ENCODE assay signal across 19 cellular contexts in genomic region chr12:76310110-76310509, GRCh38. TPM values are rescaled to one million over a fixed set of nuclear protein-coding genes. Genes with fewer than 3 reads are reported as not detected.
DNase-seq lines count a peak whose midpoint lies in the region; ATAC-seq, FAIRE-seq and TF ChIP-seq lines count a peak whose summit lies in the region.
"Had no signal": no experiment of that assay in that cellular context is flagged by ENCODE, and none has a peak within 500 bp of the region (broad histone marks: within the 10 kb centered on the region; RNA-seq: fewer than 3 reads in every experiment).

No MANE protein-coding gene starts in this region.

- no peak for FAIRE-seq in bronchial epithelial cell (lab: Jason Lieb, UNC)

- H3K36me3 Mint-ChIP-seq in CD8-positive, alpha-beta T cell: no peaks in the 10 kb centered on the region

- 0 out of 2 replicates have a peak, but pooled peaks have one; percentile 45 for ATAC-seq in Panc1
- peak; percentile 67 for ATAC-seq in left lung
- ATAC-seq in CD8-positive, alpha-beta T cell: no peak
- ATAC-seq in HG02571 (IDR thresholded peaks at IDR 0.05; ENCODE audit: unreplicated experiment): no peak
- ATAC-seq: activated T-helper 17 cell treated with anti-CD3 and anti-CD28 coated beads, Interleukin-2, amount 50 U/mL, for 72 hours had no signal

- H3K27ac ChIP-seq in Panc1 (ENCODE audit: low read length) (no peak overlapping the region), left lung (no peak overlapping the region), vagina (no peak overlapping the region)
- no peak overlapping the region for H3K27ac ChIP-seq in CD8-positive, alpha-beta T cell (ENCODE audit: low read depth, low read length)
- H3K27ac ChIP-seq: ascending aorta, sigmoid colon, testis had no signal

- peak; percentile 42 for DNase-seq in GM03348 (ENCODE audit: low spot score)
- DNase-seq in Panc1 (ENCODE audit: low read depth, low spot score): no peak
- peak; percentile 78 for DNase-seq in bronchial epithelial cell (ENCODE audit: low read depth)
- no peak for DNase-seq in left lung
- DNase-seq in CD8-positive, alpha-beta T cell: no peak
- no peak for DNase-seq in activated CD4-positive, CD25-positive, alpha-beta regulatory T cell treated with anti-CD3 and anti-CD28 coated beads, Interleukin-2, amount 50 U/mL, for 72 hours
- no peak for DNase-seq in vagina (ENCODE audit: extremely low spot score in 2 of 2)
- DNase-seq: activated CD8-positive, alpha-beta memory T cell treated with anti-CD3 and anti-CD28 coated beads for 24 hours; dermis blood vessel endothelial cell; erythroblast; NCI-H1105; sigmoid colon; stimulated activated CD4-positive, alpha-beta T cell treated with anti-CD3 and anti-CD28 coated beads, Interleukin-4, amount 100 ng/mL, for 1 hour; stimulated activated CD8-positive, alpha-beta memory T cell treated with anti-CD3 and anti-CD28 coated beads, Interleukin-4, amount 100 ng/mL, for 48 hours; testis had no signal

- H3K4me1 Mint-ChIP-seq in CD8-positive, alpha-beta T cell (ENCODE audit: low read depth): no peaks in the 10 kb centered on the region
- H3K4me1 Mint-ChIP-seq: activated T-helper 17 cell treated with anti-CD3 and anti-CD28 coated beads, Interleukin-2, amount 50 U/mL, for 72 hours had no signal

- no peak overlapping the region for H3K4me3 Mint-ChIP-seq in CD8-positive, alpha-beta T cell
- H3K4me3 Mint-ChIP-seq: activated T-helper 17 cell treated with anti-CD3 and anti-CD28 coated beads, Interleukin-2, amount 50 U/mL, for 72 hours; B cell had no signal

- H3K27me3 ChIP-seq in Panc1 (ENCODE audit: control insufficient read depth, insufficient read depth, low read length) (no peaks in the 10 kb centered on the region), bronchial epithelial cell (ENCODE audit: control insufficient read depth, insufficient read depth, low read length) (no peaks in the 10 kb centered on the region), left lung (peaks cover 0 to 8% of the 10 kb centered on the region in 2 donors), vagina (no peaks in the 10 kb centered on the region)
- H3K27me3 ChIP-seq in CD8-positive, alpha-beta T cell (ENCODE audit: insufficient read depth, low read length): no peaks in the 10 kb centered on the region
- H3K27me3 ChIP-seq: ascending aorta, sigmoid colon, testis had no signal

- H3K9me3 Mint-ChIP-seq in CD8-positive, alpha-beta T cell: no peaks in the 10 kb centered on the region
- H3K9me3 Mint-ChIP-seq: activated T-helper 17 cell treated with anti-CD3 and anti-CD28 coated beads, Interleukin-2, amount 50 U/mL, for 72 hours had no signal

- H3K36me3 ChIP-seq in Panc1 (ENCODE audit: control insufficient read depth, insufficient read depth, low read length) (no peaks in the 10 kb centered on the region), bronchial epithelial cell (ENCODE audit: control insufficient read depth, insufficient read depth, low read length) (no peaks in the 10 kb centered on the region), left lung (no peaks in the 10 kb centered on the region), vagina (no peaks in the 10 kb centered on the region)
- H3K36me3 ChIP-seq in CD8-positive, alpha-beta T cell (ENCODE audit: insufficient read depth, low read length): no peaks in the 10 kb centered on the region
- H3K36me3 ChIP-seq: ascending aorta, sigmoid colon had no signal

- TF ChIP-seq CTCF in Panc1 (IDR thresholded peaks at IDR 0.05) (no peak), bronchial epithelial cell (IDR thresholded peaks at IDR 0.05; ENCODE audit: insufficient read depth, low read length, severe bottlenecking) (no peak), left lung (IDR thresholded peaks at IDR 0.05) (no peak), vagina (IDR thresholded peaks at IDR 0.05) (no peak)
- no peak for TF ChIP-seq CTCF in CD8-positive, alpha-beta T cell (IDR thresholded peaks at IDR 0.05)

- H3K9me3 ChIP-seq in Panc1 (ENCODE audit: control insufficient read depth, insufficient read depth, low read depth, low read length) (no peaks in the 10 kb centered on the region), left lung (no peaks in the 10 kb centered on the region), vagina (no peaks in the 10 kb centered on the region)
- no peaks in the 10 kb centered on the region for H3K9me3 ChIP-seq in CD8-positive, alpha-beta T cell (ENCODE audit: low read length)
- H3K9me3 ChIP-seq: ascending aorta, sigmoid colon, testis had no signal

- POLR2A ChIA-PET in Panc1 (lab: Charles Lee): no interaction called here
- POLR2A ChIA-PET in CD8-positive, alpha-beta T cell (lab: Charles Lee): no interaction called here

- CTCF ChIA-PET in Panc1 (lab: Charles Lee): no interaction called here
- CTCF ChIA-PET in CD8-positive, alpha-beta T cell (lab: Charles Lee): no interaction called here

- H3K27me3 Mint-ChIP-seq in CD8-positive, alpha-beta T cell (ENCODE audit: low read depth): peaks cover 25% of the 10 kb centered on the region

- H3K4me3 ChIP-seq in Panc1 (ENCODE audit: low read depth in 2 of 2, low read length in 2 of 2) (no peak overlapping the region), bronchial epithelial cell (ENCODE audit: low read depth, low read length) (no peak overlapping the region), left lung (no peak overlapping the region), vagina (no peak overlapping the region)
- H3K4me3 ChIP-seq in CD8-positive, alpha-beta T cell (ENCODE audit: low read depth, low read length): no peak overlapping the region
- H3K4me3 ChIP-seq: ascending aorta, sigmoid colon, testis had no signal

- no peak for TF ChIP-seq POLR2A in vagina (IDR thresholded peaks at IDR 0.05)

- intact Hi-C loops in Panc1 (cut with micrococcal nuclease; ENCODE audit: unreplicated experiment) (no loop called here), left lung (cut with DNase I) (no loop called here), vagina (cut with DNase I) (no loop called here)
- intact Hi-C loops in CD8-positive, alpha-beta T cell (cut with DNase I, micrococcal nuclease): no loop called here

- no peak overlapping the region for H3K27ac Mint-ChIP-seq in CD8-positive, alpha-beta T cell
- H3K27ac Mint-ChIP-seq: activated T-helper 17 cell treated with anti-CD3 and anti-CD28 coated beads, Interleukin-2, amount 50 U/mL, for 72 hours; B cell had no signal

- BruUV-seq in Panc1 (replicated peaks; lab: Mats Ljungman, UMichigan): no TSS peak

- H3K4me1 ChIP-seq in Panc1 (ENCODE audit: control insufficient read depth, insufficient read depth, low read length) (no peaks in the 10 kb centered on the region; the same call in 1 of the 2 replicates), left lung (no peaks in the 10 kb centered on the region), vagina (no peaks in the 10 kb centered on the region)
- H3K4me1 ChIP-seq in CD8-positive, alpha-beta T cell (ENCODE audit: insufficient read depth, low read length): no peaks in the 10 kb centered on the region
- H3K4me1 ChIP-seq: ascending aorta, sigmoid colon, testis had no signal

- in situ Hi-C loops in Panc1 (cut with HindIII; ENCODE audit: low pct_unique_long_range_greater_than_20kb, low sequenced_read_pairs): no loop called here

RNA-seq across cellular contexts. Expression of gene BBS10, which starts 38.1 kb away (rescaled TPM):
- 7.8 TPM for total RNA-seq in Panc1 (2021; ENCODE audit: unreplicated experiment)
- polyA plus RNA-seq in Panc1 (2012; ENCODE audit: insufficient read length): 4.8 TPM
- 5.8 and 8.2 TPM in 2 replicates for total RNA-seq in bronchial epithelial cell
- total RNA-seq in left lung: 10 to 100 TPM; 10.9 to 12.3 TPM
- 1 to 10 TPM; 1.4 to 1.5 TPM for total RNA-seq in CD8-positive, alpha-beta T cell
- total RNA-seq in vagina: 7.6 TPM

Comparison
In these comparisons a context has a peak if more than half of its experiments do, and no peak if none do; other contexts are left out.
1. DNase-seq: peak in GM03348 (single experiment) and bronchial epithelial cell (single experiment); none in Panc1 (single experiment), left lung (0 of 2), CD8-positive, alpha-beta T cell (0 of 7), activated CD4-positive, CD25-positive, alpha-beta regulatory T cell treated with anti-CD3 and anti-CD28 coated beads, Interleukin-2, amount 50 U/mL, for 72 hours (single experiment) and vagina (0 of 2).
2. ATAC-seq: peak in Panc1 (single experiment) and left lung (single experiment); none in CD8-positive, alpha-beta T cell (single experiment) and HG02571 (single experiment).